16 cellular contexts compared by ENCODE assay signal in the genomic region with DNA sequence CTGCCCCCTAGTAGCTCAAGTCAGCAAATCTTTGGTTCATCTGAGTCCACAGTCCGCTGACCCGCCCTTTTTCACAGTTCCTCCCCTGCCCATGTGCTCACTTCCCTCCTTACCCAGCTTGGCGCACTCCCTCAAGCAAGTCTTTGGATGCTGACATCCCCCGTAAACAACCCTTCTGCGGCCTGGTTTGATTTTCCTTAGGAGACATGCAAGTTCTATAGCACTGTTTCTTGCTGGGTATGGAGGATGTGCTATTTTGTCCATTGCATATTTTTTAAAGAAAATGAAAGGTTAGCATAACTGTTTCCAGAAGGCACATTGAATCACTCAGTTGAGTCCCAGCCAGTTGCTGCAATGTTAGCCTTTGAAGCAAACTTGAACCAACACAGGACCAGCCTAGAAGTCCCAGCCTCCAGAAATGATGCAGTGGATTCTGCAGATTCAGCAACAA. TPM values are rescaled to one million over a fixed set of nuclear protein-coding genes. Genes with fewer than 3 reads are reported as not detected.
DNase-seq lines count a peak whose midpoint lies in the region; ATAC-seq and TF ChIP-seq lines count a peak whose summit lies in the region.
"Had no signal": no experiment of that assay in that cellular context is flagged by ENCODE, and none has a peak within 500 bp of the region (broad histone marks: within the 10 kb centered on the region; RNA-seq: fewer than 3 reads in every experiment).

No MANE protein-coding gene starts in this region.

- no peaks in the 10 kb centered on the region for H3K79me2 ChIP-seq in neural progenitor cell (ENCODE audit: low read depth)

- H3K4me2 ChIP-seq in neural progenitor cell, result no peak overlapping the region

- TF ChIP-seq POLR2A in gastrocnemius medialis (IDR thresholded peaks at IDR 0.05), result no peak

- no peak overlapping the region for H3K4me3 Mint-ChIP-seq in central memory CD8-positive, alpha-beta T cell
- no peak overlapping the region for H3K4me3 Mint-ChIP-seq in neural progenitor cell
- H3K4me3 Mint-ChIP-seq: activated CD4-positive, alpha-beta memory T cell treated with anti-CD3 and anti-CD28 coated beads, Interleukin-2, amount 10 ng/mL, durations not matched to agents 7 days and 5 days; CD8-positive, alpha-beta T cell; IgD-negative memory B cell had no signal

- H3K27me3 ChIP-seq in right atrium auricular region (no peaks in the 10 kb centered on the region), gastrocnemius medialis (no peaks in the 10 kb centered on the region), neural progenitor cell (no peaks in the 10 kb centered on the region)
- H3K27me3 ChIP-seq: neutrophil, tibial nerve had no signal

- H3K4me1 ChIP-seq in right atrium auricular region (peaks cover 0 to 50% of the 10 kb centered on the region in 2 donors), gastrocnemius medialis (peaks cover 15 to 21% of the 10 kb centered on the region in 2 donors), neural progenitor cell (no peaks in the 10 kb centered on the region)

- H2AFZ ChIP-seq in neural progenitor cell (replicated peaks), result no peak overlapping the region

- H4K20me1 ChIP-seq in neural progenitor cell (ENCODE audit: low read depth), result no peaks in the 10 kb centered on the region

- H3K27me3 Mint-ChIP-seq in central memory CD8-positive, alpha-beta T cell, result no peaks in the 10 kb centered on the region
- peaks cover 6% of the 10 kb centered on the region for H3K27me3 Mint-ChIP-seq in neural progenitor cell (ENCODE audit: insufficient read depth, low read depth)
- H3K27me3 Mint-ChIP-seq: IgD-negative memory B cell had no signal

- H3K9ac ChIP-seq in neural progenitor cell, result no peak overlapping the region

- H3K36me3 ChIP-seq in right atrium auricular region, result no peaks in the 10 kb centered on the region
- H3K36me3 ChIP-seq in gastrocnemius medialis, result no peaks in the 10 kb centered on the region
- H3K36me3 ChIP-seq in neural progenitor cell, result no peaks in the 10 kb centered on the region
- H3K36me3 ChIP-seq: neutrophil had no signal

- peak; percentile 79 for DNase-seq in Ammon's horn (ENCODE audit: low spot score)
- DNase-seq in central memory CD8-positive, alpha-beta T cell (ENCODE audit: low spot score in 2 of 2), result no peak
- no peak for DNase-seq in right atrium auricular region (ENCODE audit: low spot score)
- DNase-seq in gastrocnemius medialis, result peak in 1 of 2 donors; percentile 40
- no peak for DNase-seq in NCI-H82 (lab: John Stamatoyannopoulos, UW)
- DNase-seq in neural progenitor cell (ENCODE audit: low spot score), result no peak
- DNase-seq: activated CD4-positive, alpha-beta memory T cell treated with anti-CD3 and anti-CD28 coated beads, Interleukin-2, amount 10 ng/mL, durations not matched to agents 7 days and 5 days; activated naive CD4-positive, alpha-beta T cell treated with anti-CD3 and anti-CD28 coated beads, Interleukin-2, amount 50 U/mL, for 16 hours; CD8-positive, alpha-beta T cell; NCI-H2081 had no signal

- no peaks in the 10 kb centered on the region for H3K9me3 Mint-ChIP-seq in central memory CD8-positive, alpha-beta T cell
- no peaks in the 10 kb centered on the region for H3K9me3 Mint-ChIP-seq in neural progenitor cell
- H3K9me3 Mint-ChIP-seq: activated CD4-positive, alpha-beta memory T cell treated with anti-CD3 and anti-CD28 coated beads, Interleukin-2, amount 10 ng/mL, durations not matched to agents 7 days and 5 days; CD8-positive, alpha-beta T cell; IgD-negative memory B cell had no signal

- peak overlapping the region; percentile 24 for H3K27ac Mint-ChIP-seq in central memory CD8-positive, alpha-beta T cell (ENCODE audit: low read depth)
- no peak overlapping the region for H3K27ac Mint-ChIP-seq in neural progenitor cell
- H3K27ac Mint-ChIP-seq: activated CD4-positive, alpha-beta memory T cell treated with anti-CD3 and anti-CD28 coated beads, Interleukin-2, amount 10 ng/mL, durations not matched to agents 7 days and 5 days; CD8-positive, alpha-beta T cell; IgD-negative memory B cell had no signal

- no peaks in the 10 kb centered on the region for H3K36me3 Mint-ChIP-seq in central memory CD8-positive, alpha-beta T cell (ENCODE audit: insufficient read depth)
- no peaks in the 10 kb centered on the region for H3K36me3 Mint-ChIP-seq in neural progenitor cell
- H3K36me3 Mint-ChIP-seq: CD8-positive, alpha-beta T cell; IgD-negative memory B cell had no signal

- H3K4me1 Mint-ChIP-seq in central memory CD8-positive, alpha-beta T cell, result no peaks in the 10 kb centered on the region
- H3K4me1 Mint-ChIP-seq in neural progenitor cell, result peaks cover 8% of the 10 kb centered on the region
- H3K4me1 Mint-ChIP-seq: IgD-negative memory B cell had no signal

- intact Hi-C loops in gastrocnemius medialis (cut with DNase I; ENCODE audit: low total_unique reads), result no loop called here

- in situ Hi-C loops in gastrocnemius medialis (cut with MboI; ENCODE audit: low sequenced_read_pairs in 4 of 4), result no loop called here

- H3F3A ChIP-seq in neural progenitor cell (ENCODE audit: low read depth), result no peaks in the 10 kb centered on the region

- H3K4me3 ChIP-seq in right atrium auricular region (no peak overlapping the region), gastrocnemius medialis (no peak overlapping the region), neural progenitor cell (no peak overlapping the region)
- H3K4me3 ChIP-seq: tibial nerve had no signal

- ATAC-seq in central memory CD8-positive, alpha-beta T cell (replicated peaks; ENCODE audit: extremely low read depth, poor library complexity, severe bottlenecking), result no peak
- ATAC-seq in gastrocnemius medialis (peak; percentile 28 to 57), HG03139 (IDR thresholded peaks at IDR 0.05; ENCODE audit: unreplicated experiment) (no peak), HG03460 (IDR thresholded peaks at IDR 0.05; ENCODE audit: unreplicated experiment) (no peak)
- ATAC-seq: CD8-positive, alpha-beta T cell had no signal

- TF ChIP-seq CTCF in right atrium auricular region (IDR thresholded peaks at IDR 0.05), result peak in 1 of 2 donors; percentile 16
- TF ChIP-seq CTCF in gastrocnemius medialis (IDR thresholded peaks at IDR 0.05 in 4 of 5, conservative IDR thresholded peaks at IDR 0.05 in 1 of 5), result no peak
- TF ChIP-seq CTCF in neural progenitor cell (IDR thresholded peaks at IDR 0.05), result no peak

- H3K9me3 ChIP-seq in right atrium auricular region (no peaks in the 10 kb centered on the region), gastrocnemius medialis (no peaks in the 10 kb centered on the region), neural progenitor cell (ENCODE audit: low read depth) (no peaks in the 10 kb centered on the region)
- H3K9me3 ChIP-seq: neutrophil, tibial nerve had no signal

- H3K27ac ChIP-seq in right atrium auricular region (peak overlapping the region; percentile 56 to 60), gastrocnemius medialis (peak overlapping the region in 1 of 4 donors; percentile 33), neural progenitor cell (no peak overlapping the region)
- H3K27ac ChIP-seq: neutrophil had no signal

RNA-seq across cellular contexts. Expression of a gene that starts 38.2 kb away (rescaled TPM):
- total RNA-seq in right atrium auricular region, result 10 to 100 TPM; 76.3 to 78.3 TPM
- total RNA-seq in gastrocnemius medialis, result 10 to 100 TPM; 14.2 to 23.2 (median 17.2) TPM
- total RNA-seq in neural progenitor cell (ENCODE audit: low replicate concordance), result 12.2 and 17.0 TPM in 2 replicates
- total RNA-seq: activated CD4-positive, alpha-beta memory T cell treated with anti-CD3 and anti-CD28 coated beads, Interleukin-2, amount 10 ng/mL, durations not matched to agents 7 days and 5 days; CD8-positive, alpha-beta T cell; T-helper 2 cell treated with Interferon-gamma antibody and Interleukin-4, amounts not matched to agents 100 ng/mL and 5 ng/mL, for 36 hours had no signal

RNA-seq across cellular contexts. Expression of a gene that starts 45.1 kb away (rescaled TPM):
- not detected for total RNA-seq in right atrium auricular region
- total RNA-seq in gastrocnemius medialis, result not detected
- not detected in 2 replicates for total RNA-seq in neural progenitor cell (ENCODE audit: low replicate concordance)
- total RNA-seq: activated CD4-positive, alpha-beta memory T cell treated with anti-CD3 and anti-CD28 coated beads, Interleukin-2, amount 10 ng/mL, durations not matched to agents 7 days and 5 days; CD8-positive, alpha-beta T cell; T-helper 2 cell treated with Interferon-gamma antibody and Interleukin-4, amounts not matched to agents 100 ng/mL and 5 ng/mL, for 36 hours; tibial nerve had no signal

Comparison
In these comparisons a context has a peak if more than half of its experiments do, and no peak if none do; other contexts are left out.
1. ATAC-seq: peak in gastrocnemius medialis (2 of 2); none in central memory CD8-positive, alpha-beta T cell (single experiment), HG03139 (single experiment) and HG03460 (single experiment).